Comparison of ENCODE assay signal across 8 cellular contexts in genomic region chr12:47773858-47774580, GRCh38. TPM values are rescaled to one million over a fixed set of nuclear protein-coding genes. Genes with fewer than 3 reads are reported as not detected.
DNase-seq lines count a peak whose midpoint lies in the region; ATAC-seq and TF ChIP-seq lines count a peak whose summit lies in the region.

No MANE protein-coding gene starts in this region.

- ATAC-seq in activated CD8-positive, alpha-beta T cell treated with anti-CD3 and anti-CD28 coated beads for 36 hours = no peak
- ATAC-seq in stimulated activated effector memory CD8-positive, alpha-beta T cell treated with anti-CD3 and anti-CD28 coated beads, Interleukin-12 subunit alpha, Interleukin-12 subunit beta, amount 100 ng/mL, for 72 hours = no peak
- no peak for ATAC-seq in GM19023 (IDR thresholded peaks at IDR 0.05; ENCODE audit: unreplicated experiment)
- no peak for ATAC-seq in GM19463 (IDR thresholded peaks at IDR 0.05; ENCODE audit: unreplicated experiment)

- no peak for TF ChIP-seq CTCF in HFFc6 (IDR thresholded peaks at IDR 0.05)
- TF ChIP-seq CTCF in activated CD8-positive, alpha-beta T cell treated with anti-CD3 and anti-CD28 coated beads for 36 hours (IDR thresholded peaks at IDR 0.05) = no peak
- no peak for TF ChIP-seq CTCF in hepatocyte (IDR thresholded peaks at IDR 0.05; ENCODE audit: poor library complexity)

- H3K27ac ChIP-seq in hepatocyte = no peak overlapping the region

- H3K36me3 ChIP-seq in hepatocyte (replicated peaks; ENCODE audit: insufficient read depth, low read depth) = no peaks in the 10 kb centered on the region

- no peaks in the 10 kb centered on the region for H3K9me2 ChIP-seq in hepatocyte (replicated peaks; ENCODE audit: insufficient read depth)

- 64% methylated on average over 14 of the region's 14 CpGs for WGBS in hepatocyte (ENCODE audit: low lambda C conversion rate, missing lambda C conversion rate)

- peaks cover 14% of the 10 kb centered on the region for H3K27me3 Mint-ChIP-seq in HFFc6 (ENCODE audit: insufficient read depth)
- H3K27me3 Mint-ChIP-seq in activated CD8-positive, alpha-beta T cell treated with anti-CD3 and anti-CD28 coated beads for 36 hours = no peaks in the 10 kb centered on the region

- no peak for DNase-seq in HFFc6
- DNase-seq in activated CD8-positive, alpha-beta T cell treated with anti-CD3 and anti-CD28 coated beads for 36 hours = no peak
- no peak for DNase-seq in hepatocyte (ENCODE audit: low spot score)
- no peak for DNase-seq in stimulated activated effector memory CD8-positive, alpha-beta T cell treated with anti-CD3 and anti-CD28 coated beads, Interleukin-12 subunit alpha, Interleukin-12 subunit beta, amount 100 ng/mL, for 72 hours (ENCODE audit: low spot score in 2 of 2)
- DNase-seq in KG1 (lab: John Stamatoyannopoulos, UW) = no peak
- DNase-seq in DMS114 treated with DMSO at 0.1 percent for 48 hours (lab: John Stamatoyannopoulos, UW; ENCODE audit: unreplicated experiment) = no peak

- intact Hi-C loops in activated CD8-positive, alpha-beta T cell treated with anti-CD3 and anti-CD28 coated beads for 36 hours (cut with micrococcal nuclease) = no loop called here

- peaks cover 5% of the 10 kb centered on the region; the same call in 1 of the 2 replicates for H3K36me3 Mint-ChIP-seq in HFFc6 (ENCODE audit: low read depth)
- H3K36me3 Mint-ChIP-seq in activated CD8-positive, alpha-beta T cell treated with anti-CD3 and anti-CD28 coated beads for 36 hours (ENCODE audit: low read depth) = no peaks in the 10 kb centered on the region
- H3K36me3 Mint-ChIP-seq in stimulated activated effector memory CD8-positive, alpha-beta T cell treated with anti-CD3 and anti-CD28 coated beads, Interleukin-12 subunit alpha, Interleukin-12 subunit beta, amount 100 ng/mL, for 72 hours = peaks cover 62% of the 10 kb centered on the region

- peaks cover 1% of the 10 kb centered on the region for H3K4me1 ChIP-seq in hepatocyte (ENCODE audit: insufficient read depth)

- CTCF ChIA-PET in activated CD8-positive, alpha-beta T cell treated with anti-CD3 and anti-CD28 coated beads for 36 hours (lab: Charles Lee) = interaction anchor here (0.9 to 19.4 kb wide), 9 partner anchors 16 to 63 kb away, joined by 3 to 685 read pairs (median 6); partner anchors contain the start of gene RAPGEF3

- POLR2A ChIA-PET in activated CD8-positive, alpha-beta T cell treated with anti-CD3 and anti-CD28 coated beads for 36 hours (lab: Charles Lee) = interaction anchor here (0.6 to 2.2 kb wide), 5 partner anchors 11 to 43 kb away, joined by 3 to 11 read pairs (median 3); no protein-coding TSS in a partner anchor

- peaks cover 55% of the 10 kb centered on the region for H3K4me1 Mint-ChIP-seq in HFFc6 (ENCODE audit: low read depth)
- H3K4me1 Mint-ChIP-seq in activated CD8-positive, alpha-beta T cell treated with anti-CD3 and anti-CD28 coated beads for 36 hours (ENCODE audit: low read depth) = peaks cover 17% of the 10 kb centered on the region
- peaks cover 44% of the 10 kb centered on the region for H3K4me1 Mint-ChIP-seq in stimulated activated effector memory CD8-positive, alpha-beta T cell treated with anti-CD3 and anti-CD28 coated beads, Interleukin-12 subunit alpha, Interleukin-12 subunit beta, amount 100 ng/mL, for 72 hours

- H3K4me3 ChIP-seq in hepatocyte = peak overlapping the region; percentile 97

- peak overlapping the region; percentile 39; the same call in 1 of the 2 replicates for H3K27ac Mint-ChIP-seq in HFFc6
- peak overlapping the region; percentile 30 for H3K27ac Mint-ChIP-seq in activated CD8-positive, alpha-beta T cell treated with anti-CD3 and anti-CD28 coated beads for 36 hours
- H3K27ac Mint-ChIP-seq in stimulated activated effector memory CD8-positive, alpha-beta T cell treated with anti-CD3 and anti-CD28 coated beads, Interleukin-12 subunit alpha, Interleukin-12 subunit beta, amount 100 ng/mL, for 72 hours = peak overlapping the region; percentile 92

- H3K4me3 Mint-ChIP-seq in HFFc6 = peak overlapping the region; percentile 91
- H3K4me3 Mint-ChIP-seq in activated CD8-positive, alpha-beta T cell treated with anti-CD3 and anti-CD28 coated beads for 36 hours = peak overlapping the region; percentile 87
- peak overlapping the region; percentile 84 for H3K4me3 Mint-ChIP-seq in stimulated activated effector memory CD8-positive, alpha-beta T cell treated with anti-CD3 and anti-CD28 coated beads, Interleukin-12 subunit alpha, Interleukin-12 subunit beta, amount 100 ng/mL, for 72 hours

- no peaks in the 10 kb centered on the region for H3K9me3 ChIP-seq in hepatocyte (ENCODE audit: low read depth)

- peaks cover 3% of the 10 kb centered on the region for H3K79me2 ChIP-seq in hepatocyte

- no peaks in the 10 kb centered on the region for H3K9me3 Mint-ChIP-seq in HFFc6
- no peaks in the 10 kb centered on the region for H3K9me3 Mint-ChIP-seq in activated CD8-positive, alpha-beta T cell treated with anti-CD3 and anti-CD28 coated beads for 36 hours
- no peaks in the 10 kb centered on the region for H3K9me3 Mint-ChIP-seq in stimulated activated effector memory CD8-positive, alpha-beta T cell treated with anti-CD3 and anti-CD28 coated beads, Interleukin-12 subunit alpha, Interleukin-12 subunit beta, amount 100 ng/mL, for 72 hours

- H2AFZ ChIP-seq in hepatocyte = peak overlapping the region; percentile 99

- no peaks in the 10 kb centered on the region for H3K27me3 ChIP-seq in hepatocyte

- peak overlapping the region; percentile 83 for H3K4me2 ChIP-seq in hepatocyte

- H4K20me1 ChIP-seq in hepatocyte (ENCODE audit: insufficient read depth, poor library complexity, severe bottlenecking) = no peaks in the 10 kb centered on the region

RNA-seq across cellular contexts. Expression of gene SLC48A1, which starts 1.0 kb away (rescaled TPM):
- 10 to 100 TPM; 18.8 to 24.5 (median 21.0) TPM for total RNA-seq in HFFc6 (2021; fragmentation: NEBNext Ultra II Directional; extraction: Animal tissue kit (Norgen Biotek cat#: 25700))
- 10 to 100 TPM in 1 of 2 experiments, 1 to 10 TPM in 1; 8.8 to 10.2 TPM for total RNA-seq in activated CD8-positive, alpha-beta T cell treated with anti-CD3 and anti-CD28 coated beads for 36 hours
- 11.2 and 13.0 TPM in 2 replicates for total RNA-seq in hepatocyte
- 20.2 and 22.6 TPM in 2 replicates for polyA plus RNA-seq in hepatocyte

RNA-seq across cellular contexts. Expression of gene RAPGEF3, which starts 15.3 kb away (rescaled TPM):
- 1 to 10 TPM; 2.0 to 4.1 (median 3.1) TPM for total RNA-seq in HFFc6 (2021; fragmentation: NEBNext Ultra II Directional; extraction: Animal tissue kit (Norgen Biotek cat#: 25700))
- total RNA-seq in activated CD8-positive, alpha-beta T cell treated with anti-CD3 and anti-CD28 coated beads for 36 hours = under 1 TPM; 0.56 to 0.58 TPM
- total RNA-seq in hepatocyte = 1.0 and 2.6 TPM in 2 replicates
- 1.6 and 2.1 TPM in 2 replicates for polyA plus RNA-seq in hepatocyte

RNA-seq across cellular contexts. Expression of gene HDAC7, which starts 45.7 kb away (rescaled TPM):
- 100 to 1,000 TPM; 104 to 120 (median 108) TPM for total RNA-seq in HFFc6 (2021; fragmentation: NEBNext Ultra II Directional; extraction: Animal tissue kit (Norgen Biotek cat#: 25700))
- total RNA-seq in activated CD8-positive, alpha-beta T cell treated with anti-CD3 and anti-CD28 coated beads for 36 hours = 100 to 1,000 TPM; 373 to 382 TPM
- total RNA-seq in hepatocyte = 17.9 and 19.0 TPM in 2 replicates
- 41.2 and 45.5 TPM in 2 replicates for polyA plus RNA-seq in hepatocyte

RNA-seq across cellular contexts. Expression of gene ENDOU, which starts 48.7 kb away (rescaled TPM):
- under 1 TPM in 1 of 6 experiments, not detected in 5; 0.11 TPM for total RNA-seq in HFFc6 (2021; fragmentation: NEBNext Ultra II Directional; extraction: Animal tissue kit (Norgen Biotek cat#: 25700))
- not detected for total RNA-seq in activated CD8-positive, alpha-beta T cell treated with anti-CD3 and anti-CD28 coated beads for 36 hours
- total RNA-seq in hepatocyte = 0.30 and 1.8 TPM in 2 replicates
- polyA plus RNA-seq in hepatocyte = 1.0 TPM in 1 of 2 replicates, not detected in the other

Comparison
In these comparisons a context has a peak if more than half of its experiments do, and no peak if none do; other contexts are left out.
1. H3K27ac Mint-ChIP-seq: peak in every context shown above with its lines; median percentile 92 in stimulated activated effector memory CD8-positive, alpha-beta T cell treated with anti-CD3 and anti-CD28 coated beads, Interleukin-12 subunit alpha, Interleukin-12 subunit beta, amount 100 ng/mL, for 72 hours; 39 in HFFc6; 30 in activated CD8-positive, alpha-beta T cell treated with anti-CD3 and anti-CD28 coated beads for 36 hours.